Comparison of ENCODE assay signal across 10 cellular contexts in the genomic region with DNA sequence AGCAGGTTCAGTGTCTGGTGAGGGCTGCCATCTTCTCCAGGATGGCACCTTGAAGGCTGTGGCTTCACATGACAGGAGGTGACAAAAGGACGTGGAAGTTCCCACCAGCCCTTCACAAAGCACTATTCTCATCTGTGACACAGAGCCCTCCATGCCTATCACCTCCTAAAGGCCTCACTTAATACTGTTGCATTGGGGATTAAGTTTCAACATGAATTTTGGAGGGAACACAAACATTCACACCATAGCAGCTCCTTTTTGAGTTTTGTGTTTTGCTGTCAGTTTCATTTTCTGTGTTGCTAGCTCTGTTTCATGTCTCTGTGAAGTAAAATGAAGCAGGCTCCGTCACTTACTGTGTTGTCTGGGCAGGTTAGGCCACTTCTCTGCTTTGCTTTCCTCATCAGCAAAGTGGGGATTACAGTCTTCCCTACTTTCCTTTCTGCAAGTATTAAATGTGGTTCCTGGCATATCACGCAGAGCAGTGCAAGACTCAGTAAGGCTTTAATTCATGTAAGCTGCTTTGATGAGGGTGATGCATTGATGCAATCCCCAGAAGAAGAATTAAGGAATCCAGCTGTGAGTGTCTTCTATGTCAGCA. TPM values are rescaled to one million over a fixed set of nuclear protein-coding genes. Genes with fewer than 3 reads are reported as not detected.
DNase-seq lines count a peak whose midpoint lies in the region; ATAC-seq, FAIRE-seq and TF ChIP-seq lines count a peak whose summit lies in the region.
"Had no signal": no experiment of that assay in that cellular context is flagged by ENCODE, and none has a peak within 500 bp of the region (broad histone marks: within the 10 kb centered on the region; RNA-seq: fewer than 3 reads in every experiment).

No MANE protein-coding gene starts in this region.

- H3K9me3 Mint-ChIP-seq in memory B cell = no peaks in the 10 kb centered on the region

- no peak overlapping the region for H3K4me3 ChIP-seq in kidney (ENCODE audit: low read length in 2 of 2)
- no peak overlapping the region for H3K4me3 ChIP-seq in right atrium auricular region

- H3K27ac Mint-ChIP-seq in memory B cell = no peak overlapping the region
- H3K27ac Mint-ChIP-seq: mesothelial cell of epicardium had no signal

- peak; percentile 77 for ATAC-seq in GM18520 (IDR thresholded peaks at IDR 0.05; ENCODE audit: unreplicated experiment)
- ATAC-seq in GM21390 (IDR thresholded peaks at IDR 0.05; ENCODE audit: unreplicated experiment) = peak; percentile 88
- peak; percentile 82 for ATAC-seq in HG03175 (IDR thresholded peaks at IDR 0.05; ENCODE audit: unreplicated experiment)
- peak; percentile 55 for ATAC-seq in memory B cell (ENCODE audit: low read depth)

- peaks cover 5% of the 10 kb centered on the region for H3K36me3 Mint-ChIP-seq in memory B cell

- H3K9me3 ChIP-seq in kidney (ENCODE audit: control insufficient read depth in 1 of 2, low read length in 2 of 2) (peaks cover 0 to 4% of the 10 kb centered on the region in 2 donors), right atrium auricular region (peaks cover 0 to 6% of the 10 kb centered on the region in 2 donors)

- no peak for FAIRE-seq in kidney (lab: Jason Lieb, UNC)

- H3K4me1 ChIP-seq in kidney (ENCODE audit: control insufficient read depth in 1 of 2, insufficient read depth in 1 of 2, low read depth in 1 of 2, low read length in 2 of 2) = peaks cover 3 to 6% of the 10 kb centered on the region in 2 donors
- H3K4me1 ChIP-seq in right atrium auricular region = peaks cover 0 to 20% of the 10 kb centered on the region in 2 donors

- H3K27ac ChIP-seq in kidney (ENCODE audit: low read depth in 2 of 2, low read length in 2 of 2) (no peak overlapping the region), right atrium auricular region (no peak overlapping the region)

- intact Hi-C loops in kidney (cut with DNase I) = no loop called here

- CTCF ChIA-PET in GM10248 (lab: Yijun Ruan, JAX) = interaction anchor here (0.7 to 3.4 kb wide), 9 partner anchors 9 to 215 kb away, joined by 3 to 19 read pairs (median 3); no protein-coding TSS in a partner anchor

- H3K4me3 Mint-ChIP-seq in memory B cell = no peak overlapping the region
- H3K4me3 Mint-ChIP-seq: mesothelial cell of epicardium had no signal

- POLR2A ChIA-PET in GM10248 (lab: Yijun Ruan, JAX) = no interaction called here

- DNase-seq in memory B cell (ENCODE audit: low spot score in 2 of 2) (no peak), kidney (no peak), right atrium auricular region (ENCODE audit: low spot score) (no peak), GM10248 (ENCODE audit: extremely low spot score) (no peak), SW 1271 (lab: John Stamatoyannopoulos, UW) (no peak)
- DNase-seq: activated CD8-positive, alpha-beta memory T cell treated with anti-CD3 and anti-CD28 coated beads, Interleukin-2, amount 50 U/mL, for 48 hours had no signal

- TF ChIP-seq CTCF in kidney (IDR thresholded peaks at IDR 0.05; ENCODE audit: borderline replicate concordance, extremely low read depth, insufficient read depth) (no peak), right atrium auricular region (IDR thresholded peaks at IDR 0.05) (no peak), GM10248 (IDR thresholded peaks at IDR 0.05; ENCODE audit: control extremely low read depth, extremely low read depth, low read depth, missing control alignments) (no peak)

- H3K9ac ChIP-seq in kidney (ENCODE audit: low read length in 2 of 2) = no peak overlapping the region

- H3K27me3 Mint-ChIP-seq in memory B cell = no peaks in the 10 kb centered on the region

- H3K36me3 ChIP-seq in kidney (ENCODE audit: control insufficient read depth in 1 of 2, insufficient read depth in 2 of 2, low read length in 2 of 2) (no peaks in the 10 kb centered on the region), right atrium auricular region (no peaks in the 10 kb centered on the region)

- no peaks in the 10 kb centered on the region for H3K27me3 ChIP-seq in right atrium auricular region

- H3K4me1 Mint-ChIP-seq in memory B cell = peaks cover 13% of the 10 kb centered on the region

RNA-seq across cellular contexts. Expression of a gene that starts 31.6 kb away (rescaled TPM):
- total RNA-seq in kidney = 65.1 TPM
- 14.4 TPM for polyA plus RNA-seq in kidney (ENCODE audit: insufficient read depth, low read depth, low replicate concordance)
- 100 to 1,000 TPM in 1 of 2 donors, 10 to 100 TPM in 1; 66.7 to 106 TPM for total RNA-seq in right atrium auricular region
